9 cellular contexts compared by ENCODE assay signal in genomic region chr19:12833747-12834417, GRCh38. TPM values are rescaled to one million over a fixed set of nuclear protein-coding genes. Genes with fewer than 3 reads are reported as not detected.
A peak's percentile ranks its signal among the peaks of the same experiment; 100 is the strongest.
DNase-seq lines count a peak whose midpoint lies in the region; ATAC-seq and TF ChIP-seq lines count a peak whose summit lies in the region.
"Had no signal": no experiment of that assay in that cellular context is flagged by ENCODE, and none has a peak within 500 bp of the region (broad histone marks: within the 10 kb centered on the region; RNA-seq: fewer than 3 reads in every experiment).

No MANE protein-coding gene starts in this region.

- no peak overlapping the region for H3K4me3 Mint-ChIP-seq in activated naive CD8-positive, alpha-beta T cell treated with anti-CD3 and anti-CD28 coated beads, Interleukin-2, amount 10 ng/mL, durations not matched to agents 7 days and 5 days
- no peak overlapping the region for H3K4me3 Mint-ChIP-seq in type B pancreatic cell

- TF ChIP-seq POLR2A in suprapubic skin (IDR thresholded peaks at IDR 0.05) = no peak

- peaks cover 9% of the 10 kb centered on the region for H3K4me1 Mint-ChIP-seq in activated naive CD8-positive, alpha-beta T cell treated with anti-CD3 and anti-CD28 coated beads, Interleukin-2, amount 10 ng/mL, durations not matched to agents 7 days and 5 days
- peaks cover 12% of the 10 kb centered on the region for H3K4me1 Mint-ChIP-seq in type B pancreatic cell (ENCODE audit: unreplicated experiment)

- WGBS in suprapubic skin = 0% methylated on average over 13 of the region's 79 CpGs

- no peaks in the 10 kb centered on the region for H3K36me3 Mint-ChIP-seq in activated naive CD8-positive, alpha-beta T cell treated with anti-CD3 and anti-CD28 coated beads, Interleukin-2, amount 10 ng/mL, durations not matched to agents 7 days and 5 days
- peaks cover 3% of the 10 kb centered on the region for H3K36me3 Mint-ChIP-seq in type B pancreatic cell

- H3K9me3 ChIP-seq in suprapubic skin = no peaks in the 10 kb centered on the region

- no peak for ATAC-seq in activated naive CD8-positive, alpha-beta T cell treated with anti-CD3 and anti-CD28 coated beads, Interleukin-2, amount 10 ng/mL, durations not matched to agents 7 days and 5 days (ENCODE audit: low read depth)
- no peak for ATAC-seq in HG02798 (IDR thresholded peaks at IDR 0.05; ENCODE audit: poor library complexity, unreplicated experiment)

- TF ChIP-seq EP300 in suprapubic skin (IDR thresholded peaks at IDR 0.05) = no peak

- peak overlapping the region; percentile 50 for H3K4me3 ChIP-seq in suprapubic skin

- H3K27ac ChIP-seq in suprapubic skin = no peak overlapping the region

- POLR2A ChIA-PET in activated naive CD8-positive, alpha-beta T cell treated with anti-CD3 and anti-CD28 coated beads, Interleukin-2, amount 10 ng/mL, durations not matched to agents 7 days and 5 days (lab: Charles Lee) = interaction anchor here (1.2 kb wide), 1 partner anchor 15 kb away, joined by 3 read pairs; no protein-coding TSS in a partner anchor

- H3K4me1 ChIP-seq in suprapubic skin = peaks cover 31% of the 10 kb centered on the region

- H3K36me3 ChIP-seq in suprapubic skin = no peaks in the 10 kb centered on the region

- no peaks in the 10 kb centered on the region for H3K9me3 Mint-ChIP-seq in activated naive CD8-positive, alpha-beta T cell treated with anti-CD3 and anti-CD28 coated beads, Interleukin-2, amount 10 ng/mL, durations not matched to agents 7 days and 5 days
- no peaks in the 10 kb centered on the region for H3K9me3 Mint-ChIP-seq in type B pancreatic cell
- H3K9me3 Mint-ChIP-seq: CD4-positive, alpha-beta T cell had no signal

- H3K27me3 Mint-ChIP-seq in activated naive CD8-positive, alpha-beta T cell treated with anti-CD3 and anti-CD28 coated beads, Interleukin-2, amount 10 ng/mL, durations not matched to agents 7 days and 5 days = peaks cover 81% of the 10 kb centered on the region
- peaks cover 90% of the 10 kb centered on the region for H3K27me3 Mint-ChIP-seq in type B pancreatic cell

- DNase-seq in NCI-H2029 (lab: John Stamatoyannopoulos, UW) (peak; percentile 43), NCI-H2029 treated with DMSO at 0.1 percent for 48 hours (lab: John Stamatoyannopoulos, UW) (no peak), NCI-H748 treated with DMSO at 0.1 percent for 48 hours (lab: John Stamatoyannopoulos, UW) (peak; percentile 12), iPS-NIHi11 (ENCODE audit: low spot score) (peak; percentile 75), suprapubic skin (ENCODE audit: low spot score in 2 of 2) (no peak), type B pancreatic cell (ENCODE audit: extremely low spot score, unreplicated experiment) (no peak)
- DNase-seq in activated naive CD8-positive, alpha-beta T cell treated with anti-CD3 and anti-CD28 coated beads, Interleukin-2, amount 10 ng/mL, durations not matched to agents 7 days and 5 days = peak; percentile 48

- H3K27me3 ChIP-seq in suprapubic skin = peaks cover 96% of the 10 kb centered on the region

- H3K27ac Mint-ChIP-seq in activated naive CD8-positive, alpha-beta T cell treated with anti-CD3 and anti-CD28 coated beads, Interleukin-2, amount 10 ng/mL, durations not matched to agents 7 days and 5 days = no peak overlapping the region
- H3K27ac Mint-ChIP-seq in type B pancreatic cell = no peak overlapping the region
- H3K27ac Mint-ChIP-seq: CD4-positive, alpha-beta T cell had no signal

- TF ChIP-seq CTCF in suprapubic skin (IDR thresholded peaks at IDR 0.05) (no peak), type B pancreatic cell (conservative IDR thresholded peaks at IDR 0.05) (no peak)

RNA-seq across cellular contexts. Expression of gene RTBDN, which starts 0.5 kb away (rescaled TPM):
- total RNA-seq in activated naive CD8-positive, alpha-beta T cell treated with anti-CD3 and anti-CD28 coated beads, Interleukin-2, amount 10 ng/mL, durations not matched to agents 7 days and 5 days = not detected
- total RNA-seq in suprapubic skin = not detected
- total RNA-seq in type B pancreatic cell (ENCODE audit: low replicate concordance) = not detected in 2 replicates
- total RNA-seq: CD4-positive, alpha-beta T cell had no signal

RNA-seq across cellular contexts. Expression of gene MAST1, which starts 4.4 kb away (rescaled TPM):
- 1 to 10 TPM; 1.8 to 2.6 TPM for total RNA-seq in activated naive CD8-positive, alpha-beta T cell treated with anti-CD3 and anti-CD28 coated beads, Interleukin-2, amount 10 ng/mL, durations not matched to agents 7 days and 5 days
- total RNA-seq in suprapubic skin (1 to 10 TPM; 2.7 to 5.3 (median 3.7) TPM), type B pancreatic cell (ENCODE audit: low replicate concordance) (1.9 and 3.5 TPM in 2 replicates)

RNA-seq across cellular contexts. Expression of gene RNASEH2A, which starts 27.5 kb away (rescaled TPM):
- 10 to 100 TPM; 46.2 to 47.8 TPM for total RNA-seq in activated naive CD8-positive, alpha-beta T cell treated with anti-CD3 and anti-CD28 coated beads, Interleukin-2, amount 10 ng/mL, durations not matched to agents 7 days and 5 days
- total RNA-seq in suprapubic skin (10 to 100 TPM; 12.3 to 15.4 (median 14.0) TPM), type B pancreatic cell (ENCODE audit: low replicate concordance) (13.7 and 37.2 TPM in 2 replicates)

RNA-seq across cellular contexts. Expression of gene THSD8, which starts 32.0 kb away (rescaled TPM):
- 10 to 100 TPM in 1 of 2 experiments, 1 to 10 TPM in 1; 5.8 to 10.8 TPM for total RNA-seq in activated naive CD8-positive, alpha-beta T cell treated with anti-CD3 and anti-CD28 coated beads, Interleukin-2, amount 10 ng/mL, durations not matched to agents 7 days and 5 days
- total RNA-seq in suprapubic skin (1 to 10 TPM in 1 of 4 donors, not detected in 3; 1.6 TPM), type B pancreatic cell (ENCODE audit: low replicate concordance) (10.1 and 19.4 TPM in 2 replicates)

RNA-seq across cellular contexts. Expression of gene PRDX2, which starts 32.3 kb away (rescaled TPM):
- 100 to 1,000 TPM; 170 to 181 TPM for total RNA-seq in activated naive CD8-positive, alpha-beta T cell treated with anti-CD3 and anti-CD28 coated beads, Interleukin-2, amount 10 ng/mL, durations not matched to agents 7 days and 5 days
- total RNA-seq in suprapubic skin (100 to 1,000 TPM; 270 to 579 (median 540) TPM), type B pancreatic cell (ENCODE audit: low replicate concordance) (416 and 497 TPM in 2 replicates)

Comparison
In these comparisons a context has a peak if more than half of its experiments do, and no peak if none do; other contexts are left out.
1. DNase-seq: peak in NCI-H2029 (single experiment), NCI-H748 treated with DMSO at 0.1 percent for 48 hours (single experiment), activated naive CD8-positive, alpha-beta T cell treated with anti-CD3 and anti-CD28 coated beads, Interleukin-2, amount 10 ng/mL, durations not matched to agents 7 days and 5 days (single experiment) and iPS-NIHi11 (single experiment); none in NCI-H2029 treated with DMSO at 0.1 percent for 48 hours (single experiment), suprapubic skin (0 of 2) and type B pancreatic cell (single experiment).